Comparison of ENCODE assay signal across 22 cellular contexts in the genomic region with DNA sequence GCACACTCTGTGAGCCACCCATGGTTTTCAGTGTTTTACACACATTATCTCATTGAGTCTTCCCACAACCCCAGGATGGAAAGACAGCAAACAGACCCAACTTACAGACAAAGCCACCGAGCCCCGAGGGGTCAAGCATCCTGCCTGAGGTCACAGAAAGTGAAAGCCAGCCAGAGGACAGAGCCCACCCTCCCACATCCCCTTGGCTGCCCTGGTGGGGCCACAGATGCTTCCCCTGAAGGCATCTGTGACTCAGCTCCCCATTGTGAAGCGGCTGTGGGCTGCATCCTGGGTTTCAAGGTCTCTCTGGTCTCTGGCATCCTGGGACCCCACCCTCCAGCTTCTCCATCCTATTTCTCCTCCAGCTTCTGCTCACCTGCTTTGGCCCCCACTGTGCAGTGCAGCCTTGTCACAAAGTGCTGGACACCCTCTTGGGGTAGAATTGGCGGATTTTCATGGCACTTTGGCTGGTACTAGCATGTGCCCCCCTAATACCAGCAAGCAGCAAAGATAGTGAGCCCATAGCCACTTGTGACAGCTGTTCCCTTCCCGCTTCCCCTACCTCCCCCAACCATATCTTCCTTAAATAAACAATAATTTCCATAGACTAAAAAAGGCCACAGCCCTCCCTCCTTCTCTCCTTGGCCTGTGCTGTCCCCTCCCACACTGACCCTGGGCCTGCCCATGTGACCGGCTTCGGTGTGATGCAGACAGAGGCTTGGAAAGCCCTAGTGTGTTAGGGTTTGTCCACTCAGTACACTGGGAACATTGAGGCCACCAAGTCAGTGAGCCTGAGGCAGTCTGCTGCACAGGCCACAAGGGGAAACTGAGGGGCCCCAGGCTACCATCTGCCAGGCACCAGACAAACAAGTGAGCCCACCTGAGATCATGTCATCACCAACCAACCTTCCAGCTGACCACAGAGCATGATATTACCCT. TPM values are rescaled to one million over a fixed set of nuclear protein-coding genes. Genes with fewer than 3 reads are reported as not detected.
A peak's percentile ranks its signal among the peaks of the same experiment; 100 is the strongest.
DNase-seq lines count a peak whose midpoint lies in the region; ATAC-seq, FAIRE-seq and TF ChIP-seq lines count a peak whose summit lies in the region.
"Had no signal": no experiment of that assay in that cellular context is flagged by ENCODE, and none has a peak within 500 bp of the region (broad histone marks: within the 10 kb centered on the region; RNA-seq: fewer than 3 reads in every experiment).

No MANE protein-coding gene starts in this region.

- H3K9me3 Mint-ChIP-seq in brain, result peaks cover 0 to 3% (median 0%) of the 10 kb centered on the region in 5 experiments
- H3K9me3 Mint-ChIP-seq: activated CD4-positive, alpha-beta T cell treated with anti-CD3 and anti-CD28 coated beads, Interleukin-2, amount 10 ng/mL, durations not matched to agents 7 days and 5 days had no signal

- no peak overlapping the region for H3K27ac ChIP-seq in kidney (ENCODE audit: low read depth in 2 of 2, low read length in 2 of 2)
- no peak overlapping the region for H3K27ac ChIP-seq in upper lobe of right lung
- H3K27ac ChIP-seq: esophagus squamous epithelium, thoracic aorta had no signal

- intact Hi-C loops in Right ventricle myocardium inferior (cut with DNase I), result loop anchor here (10.0 kb wide), 1 partner anchor 372 kb away; no protein-coding TSS in a partner anchor
- intact Hi-C loops in cardiac septum (cut with DNase I), result no loop called here
- intact Hi-C loops in kidney (cut with DNase I), result no loop called here
- intact Hi-C loops in upper lobe of right lung (cut with DNase I), result no loop called here
- intact Hi-C loops in head of caudate nucleus (cut with DNase I), result no loop called here

- peak overlapping the region in 3 of 5 experiments; percentile 50 to 92 (median 55) for H3K27ac Mint-ChIP-seq in brain
- H3K27ac Mint-ChIP-seq: activated CD4-positive, alpha-beta T cell treated with anti-CD3 and anti-CD28 coated beads, Interleukin-2, amount 10 ng/mL, durations not matched to agents 7 days and 5 days; T-helper 17 cell had no signal

- peaks cover 52% of the 10 kb centered on the region for H3K4me1 Mint-ChIP-seq in brain
- H3K4me1 Mint-ChIP-seq: activated CD4-positive, alpha-beta T cell treated with anti-CD3 and anti-CD28 coated beads, Interleukin-2, amount 10 ng/mL, durations not matched to agents 7 days and 5 days; T-helper 17 cell had no signal

- no peaks in the 10 kb centered on the region for H3K36me3 Mint-ChIP-seq in brain

- no peak overlapping the region for H3K4me3 ChIP-seq in kidney (ENCODE audit: low read length in 2 of 2)
- no peak overlapping the region for H3K4me3 ChIP-seq in upper lobe of right lung
- H3K4me3 ChIP-seq: A549, esophagus squamous epithelium, thoracic aorta had no signal

- DNase-seq in Right ventricle myocardium inferior (ENCODE audit: missing footprints) (peak; percentile 49), cardiac septum (ENCODE audit: low spot score) (no peak), kidney (peak; percentile 44), upper lobe of right lung (peak; percentile 54), AG08395 (ENCODE audit: low spot score) (no peak), DMS79 (lab: John Stamatoyannopoulos, UW) (no peak), head of caudate nucleus (no peak)
- DNase-seq: activated CD4-positive, alpha-beta T cell treated with anti-CD3 and anti-CD28 coated beads, Interleukin-2, amount 10 ng/mL, durations not matched to agents 7 days and 5 days; activated gamma-delta T cell; C1 segment of cervical spinal cord; effector CD8-positive, alpha-beta T cell; esophagus squamous epithelium; GDM1; NCI-H1105; NCI-H510A treated with DMSO at 0.1 percent for 48 hours; occipital lobe; stimulated activated CD4-positive, alpha-beta T cell treated with anti-CD3 and anti-CD28 coated beads, Interleukin-1b, Interleukin-23, amount 100 ng/mL, for 48 hours; stimulated activated naive CD4-positive, alpha-beta T cell had no signal

- H3K27me3 ChIP-seq in upper lobe of right lung, result no peaks in the 10 kb centered on the region

- ATAC-seq in Right ventricle myocardium inferior, result no peak
- no peak for ATAC-seq in upper lobe of right lung
- ATAC-seq: A549, T-helper 17 cell had no signal

- H3K27me3 Mint-ChIP-seq in brain, result peaks cover 15% of the 10 kb centered on the region
- H3K27me3 Mint-ChIP-seq: activated CD4-positive, alpha-beta T cell treated with anti-CD3 and anti-CD28 coated beads, Interleukin-2, amount 10 ng/mL, durations not matched to agents 7 days and 5 days had no signal

- H3K36me3 ChIP-seq in kidney (ENCODE audit: control insufficient read depth in 1 of 2, insufficient read depth in 2 of 2, low read length in 2 of 2) (no peaks in the 10 kb centered on the region), upper lobe of right lung (no peaks in the 10 kb centered on the region)
- H3K36me3 ChIP-seq: esophagus squamous epithelium, thoracic aorta had no signal

- TF ChIP-seq CTCF in brain (conservative IDR thresholded peaks at IDR 0.05) (no peak), kidney (IDR thresholded peaks at IDR 0.05; ENCODE audit: borderline replicate concordance, extremely low read depth, insufficient read depth) (no peak), upper lobe of right lung (IDR thresholded peaks at IDR 0.05) (no peak)

- H3K4me3 Mint-ChIP-seq in brain, result no peak overlapping the region
- H3K4me3 Mint-ChIP-seq: activated CD4-positive, alpha-beta T cell treated with anti-CD3 and anti-CD28 coated beads, Interleukin-2, amount 10 ng/mL, durations not matched to agents 7 days and 5 days; T-helper 17 cell had no signal

- no peak overlapping the region for H3K9ac ChIP-seq in kidney (ENCODE audit: low read length in 2 of 2)

- FAIRE-seq in kidney (lab: Jason Lieb, UNC), result no peak
- FAIRE-seq: A549 had no signal

- H3K4me1 ChIP-seq in kidney (ENCODE audit: control insufficient read depth in 1 of 2, insufficient read depth in 1 of 2, low read depth in 1 of 2, low read length in 2 of 2) (no peaks in the 10 kb centered on the region), upper lobe of right lung (peaks cover 13% of the 10 kb centered on the region)

- H3K9me3 ChIP-seq in kidney (ENCODE audit: control insufficient read depth in 1 of 2, low read length in 2 of 2), result no peaks in the 10 kb centered on the region
- no peaks in the 10 kb centered on the region for H3K9me3 ChIP-seq in upper lobe of right lung
- H3K9me3 ChIP-seq: A549, esophagus squamous epithelium, thoracic aorta had no signal

RNA-seq across cellular contexts. Expression of a gene that starts 53.9 kb away (rescaled TPM):
- 1.5 TPM for total RNA-seq in Right ventricle myocardium inferior
- total RNA-seq in cardiac septum, result 0.70 TPM
- polyA plus RNA-seq in brain (ENCODE audit: insufficient read depth, low read depth, low replicate concordance), result 22.9 TPM
- 1.1 TPM for total RNA-seq in kidney
- 0.04 TPM for polyA plus RNA-seq in kidney (ENCODE audit: insufficient read depth, low read depth, low replicate concordance)
- 1.0 TPM for total RNA-seq in upper lobe of right lung
- total RNA-seq: activated CD4-positive, alpha-beta T cell treated with anti-CD3 and anti-CD28 coated beads, Interleukin-2, amount 10 ng/mL, durations not matched to agents 7 days and 5 days; T-helper 17 cell had no signal

Comparison
In these comparisons a context has a peak if more than half of its experiments do, and no peak if none do; other contexts are left out.
1. DNase-seq: peak in Right ventricle myocardium inferior (single experiment), kidney (single experiment) and upper lobe of right lung (single experiment); none in cardiac septum (single experiment), AG08395 (single experiment), DMS79 (single experiment) and head of caudate nucleus (0 of 42).